ENCODE assay signal across 8 cellular contexts in genomic region chr5:149999359-149999758, GRCh38. TPM values are rescaled to one million over a fixed set of nuclear protein-coding genes. Genes with fewer than 3 reads are reported as not detected.
A peak's percentile ranks its signal among the peaks of the same experiment; 100 is the strongest.
DNase-seq lines count a peak whose midpoint lies in the region; ATAC-seq and TF ChIP-seq lines count a peak whose summit lies in the region.

No MANE protein-coding gene starts in this region.

- H3K79me2 ChIP-seq in ACC112 (ENCODE audit: control insufficient read depth, insufficient read depth, low read length, unreplicated experiment) = peaks cover 48% of the 10 kb centered on the region

- H3K4me1 ChIP-seq in ACC112 (ENCODE audit: control insufficient read depth, insufficient read depth, low read length, unreplicated experiment) (peaks cover 23% of the 10 kb centered on the region), mucosa of rectum (ENCODE audit: control insufficient read depth in 2 of 2, insufficient read depth in 2 of 2, low read length in 2 of 2) (peaks cover 18 to 36% of the 10 kb centered on the region in 2 donors)

- peaks cover 46% of the 10 kb centered on the region for H3K4me1 Mint-ChIP-seq in brain

- no peaks in the 10 kb centered on the region for H3K9me3 ChIP-seq in mucosa of rectum (ENCODE audit: control insufficient read depth in 2 of 2, low read length in 2 of 2)

- ATAC-seq in HG03342 (IDR thresholded peaks at IDR 0.05; ENCODE audit: unreplicated experiment) (no peak), HG03196 (IDR thresholded peaks at IDR 0.05; ENCODE audit: unreplicated experiment) (no peak), GM18907 (IDR thresholded peaks at IDR 0.05; ENCODE audit: unreplicated experiment) (no peak), GM21381 (IDR thresholded peaks at IDR 0.05; ENCODE audit: unreplicated experiment) (no peak)

- peak; percentile 59 for DNase-seq in HT1080 (ENCODE audit: low read depth)

- H3K4me3 Mint-ChIP-seq in brain = peak overlapping the region; percentile 94 to 99 (median 98)

- peak overlapping the region; percentile 79 for H3K27ac ChIP-seq in ACC112 (ENCODE audit: low read depth, low read length)
- H3K27ac ChIP-seq in mucosa of rectum (ENCODE audit: low read depth in 2 of 2, low read length in 2 of 2) = peak overlapping the region in 1 of 2 donors; percentile 91

- H3K4me3 ChIP-seq in ACC112 (ENCODE audit: low read depth, low read length) (peak overlapping the region; percentile 99), mucosa of rectum (ENCODE audit: low read length in 2 of 2) (peak overlapping the region; percentile 84)

- peaks cover 13% of the 10 kb centered on the region for H3K27me3 Mint-ChIP-seq in brain

- H3K9me3 Mint-ChIP-seq in brain = no peaks in the 10 kb centered on the region

- peak overlapping the region; percentile 94 to 99 (median 98) for H3K27ac Mint-ChIP-seq in brain

- H2AFZ ChIP-seq in ACC112 (ENCODE audit: low read length, unreplicated experiment) = peak overlapping the region; percentile 1

- H3K27me3 ChIP-seq in ACC112 (ENCODE audit: insufficient read depth, low read length) = no peaks in the 10 kb centered on the region
- H3K27me3 ChIP-seq in mucosa of rectum (ENCODE audit: control insufficient read depth in 2 of 2, insufficient read depth in 2 of 2, low read length in 2 of 2) = no peaks in the 10 kb centered on the region

- H3K9ac ChIP-seq in mucosa of rectum (ENCODE audit: low read depth in 1 of 2, low read length in 2 of 2) = no peak overlapping the region

- TF ChIP-seq CTCF in brain (conservative IDR thresholded peaks at IDR 0.05) = no peak

- H3K36me3 ChIP-seq in ACC112 (ENCODE audit: insufficient read depth, low read length) = peaks cover 6% of the 10 kb centered on the region; the same call in 1 of the 2 replicates
- H3K36me3 ChIP-seq in mucosa of rectum (ENCODE audit: control insufficient read depth in 2 of 2, insufficient read depth in 2 of 2, low read length in 2 of 2) = peaks cover 8 to 12% of the 10 kb centered on the region in 2 donors

- peaks cover 20% of the 10 kb centered on the region for H3K36me3 Mint-ChIP-seq in brain

RNA-seq across cellular contexts. Expression of gene TIGD6, which starts 1.1 kb away (rescaled TPM):
- total RNA-seq in HT1080 (2014; rRNA removed; shearing (Covaris generic)) = 3.5 and 4.0 TPM in 2 replicates
- polyA plus RNA-seq in HT1080 (2015; cell fraction: cytosol; rRNA removed) = 5.1 and 6.2 TPM in 2 replicates
- 5.0 and 7.3 TPM in 2 replicates for polyA plus RNA-seq in HT1080 (2015; cell fraction: nucleus; rRNA removed)
- 5.6 TPM for polyA plus RNA-seq in brain (ENCODE audit: insufficient read depth, low read depth, low replicate concordance)

RNA-seq across cellular contexts. Expression of gene HMGXB3, which starts 1.2 kb away (rescaled TPM):
- 44.6 and 56.3 TPM in 2 replicates for total RNA-seq in HT1080 (2014; rRNA removed; shearing (Covaris generic))
- polyA plus RNA-seq in HT1080 (2015; cell fraction: cytosol; rRNA removed) = 24.8 and 28.0 TPM in 2 replicates
- 131 and 151 TPM in 2 replicates for polyA plus RNA-seq in HT1080 (2015; cell fraction: nucleus; rRNA removed)
- polyA plus RNA-seq in brain (ENCODE audit: insufficient read depth, low read depth, low replicate concordance) = 20.7 TPM

RNA-seq across cellular contexts. Expression of gene SLC26A2, which starts 38.8 kb away (rescaled TPM):
- total RNA-seq in HT1080 (2014; rRNA removed; shearing (Covaris generic)) = 16.1 and 19.5 TPM in 2 replicates
- polyA plus RNA-seq in HT1080 (2015; cell fraction: cytosol; rRNA removed) = 5.2 and 7.5 TPM in 2 replicates
- polyA plus RNA-seq in HT1080 (2015; cell fraction: nucleus; rRNA removed) = 9.5 and 10.5 TPM in 2 replicates
- polyA plus RNA-seq in brain (ENCODE audit: insufficient read depth, low read depth, low replicate concordance) = 13.1 TPM

RNA-seq across cellular contexts. Expression of gene PDE6A, which starts 54.8 kb away (rescaled TPM):
- total RNA-seq in HT1080 (2014; rRNA removed; shearing (Covaris generic)) = not detected in 2 replicates
- polyA plus RNA-seq in HT1080 (2015; cell fraction: cytosol; rRNA removed) = 0.01 TPM in 1 of 2 replicates, not detected in the other
- 0.07 TPM in 1 of 2 replicates, not detected in the other for polyA plus RNA-seq in HT1080 (2015; cell fraction: nucleus; rRNA removed)
- 1.5 TPM for polyA plus RNA-seq in brain (ENCODE audit: insufficient read depth, low read depth, low replicate concordance)
